21 cellular contexts compared by ENCODE assay signal in the genomic region with DNA sequence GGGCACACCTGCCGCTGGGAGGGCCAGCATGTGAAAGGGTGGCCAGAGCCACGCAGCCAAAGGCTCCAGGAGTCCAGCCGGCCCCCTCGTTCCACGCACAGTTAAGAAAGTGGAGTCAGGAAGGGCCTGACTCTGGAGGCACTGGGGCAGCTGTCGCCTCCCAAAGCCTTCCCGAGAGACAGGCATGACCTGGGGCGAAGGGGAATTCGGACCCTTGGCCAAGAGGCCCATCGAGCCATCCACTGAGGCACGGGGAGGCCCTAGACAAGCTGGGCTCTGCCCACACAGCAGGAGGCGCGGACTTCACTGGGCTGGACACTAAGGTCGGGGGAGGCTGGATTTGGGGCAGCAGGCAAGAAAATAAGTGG. TPM values are rescaled to one million over a fixed set of nuclear protein-coding genes. Genes with fewer than 3 reads are reported as not detected.
A peak's percentile ranks its signal among the peaks of the same experiment; 100 is the strongest.
DNase-seq lines count a peak whose midpoint lies in the region; ATAC-seq and TF ChIP-seq lines count a peak whose summit lies in the region.
"Had no signal": no experiment of that assay in that cellular context is flagged by ENCODE, and none has a peak within 500 bp of the region (broad histone marks: within the 10 kb centered on the region; RNA-seq: fewer than 3 reads in every experiment).

No MANE protein-coding gene starts in this region.

- H3K9me3 ChIP-seq in mucosa of rectum (ENCODE audit: control insufficient read depth in 2 of 2, low read length in 2 of 2) (no peaks in the 10 kb centered on the region), testis (no peaks in the 10 kb centered on the region)
- H3K9me3 ChIP-seq: esophagus muscularis mucosa, MG63 had no signal

- no peaks in the 10 kb centered on the region for H3K9me3 Mint-ChIP-seq in chondrocyte (ENCODE audit: low read depth)

- no peak overlapping the region for H3K9ac ChIP-seq in mucosa of rectum (ENCODE audit: low read depth in 1 of 2, low read length in 2 of 2)

- H3K4me1 ChIP-seq in mucosa of rectum (ENCODE audit: control insufficient read depth in 2 of 2, insufficient read depth in 2 of 2, low read length in 2 of 2): peaks cover 5 to 11% of the 10 kb centered on the region in 2 donors
- H3K4me1 ChIP-seq in testis: peaks cover 63% of the 10 kb centered on the region

- no peak overlapping the region for H3K4me3 Mint-ChIP-seq in chondrocyte (ENCODE audit: unreplicated experiment)

- H3K27me3 Mint-ChIP-seq in chondrocyte (ENCODE audit: low read depth): peaks cover 23% of the 10 kb centered on the region

- 61 to 62% methylated on average over 10 to 14 of the region's 14 CpGs for WGBS in testis, 2 donors

- H3K27ac ChIP-seq in HL-60 (replicated peaks) (peak overlapping the region; percentile 76), mucosa of rectum (ENCODE audit: low read depth in 2 of 2, low read length in 2 of 2) (peak overlapping the region; percentile 22 to 43), testis (peak overlapping the region; percentile 66 to 68)
- H3K27ac ChIP-seq: C4-2B had no signal

- no peak for ATAC-seq in GM18861 (IDR thresholded peaks at IDR 0.05; ENCODE audit: unreplicated experiment)

- peaks cover 13% of the 10 kb centered on the region for H3K4me1 Mint-ChIP-seq in chondrocyte (ENCODE audit: low read depth)

- TF ChIP-seq CTCF in HL-60 (IDR thresholded peaks at IDR 0.05; ENCODE audit: insufficient read depth, low read length) (no peak), chondrocyte (IDR thresholded peaks at IDR 0.05) (no peak), testis (IDR thresholded peaks at IDR 0.05) (no peak)

- TF ChIP-seq POLR2A in testis (IDR thresholded peaks at IDR 0.05): no peak

- no peaks in the 10 kb centered on the region for H3K36me3 ChIP-seq in mucosa of rectum (ENCODE audit: control insufficient read depth in 2 of 2, insufficient read depth in 2 of 2, low read length in 2 of 2)
- no peaks in the 10 kb centered on the region for H3K36me3 ChIP-seq in testis (ENCODE audit: low read depth, missing control alignments)
- H3K36me3 ChIP-seq: esophagus muscularis mucosa, MG63 had no signal

- no peak overlapping the region for H3K4me3 ChIP-seq in HL-60 (replicated peaks; ENCODE audit: insufficient read depth, low read length)
- no peak overlapping the region for H3K4me3 ChIP-seq in mucosa of rectum (ENCODE audit: low read length in 2 of 2)
- no peak overlapping the region for H3K4me3 ChIP-seq in testis
- H3K4me3 ChIP-seq: esophagus muscularis mucosa, MG63 had no signal

- no peaks in the 10 kb centered on the region for H3K27me3 ChIP-seq in HL-60 (ENCODE audit: insufficient read depth, poor library complexity, severe bottlenecking)
- H3K27me3 ChIP-seq in mucosa of rectum (ENCODE audit: control insufficient read depth in 2 of 2, insufficient read depth in 2 of 2, low read length in 2 of 2): peaks cover 0 to 4% of the 10 kb centered on the region in 2 donors
- H3K27me3 ChIP-seq in testis: no peaks in the 10 kb centered on the region
- H3K27me3 ChIP-seq: MG63 had no signal

- no peak for DNase-seq in HL-60 (ENCODE audit: low read depth in 1 of 2, low spot score in 1 of 2)
- DNase-seq in chondrocyte (ENCODE audit: low spot score): peak; percentile 77
- peak; percentile 22 for DNase-seq in testis
- no peak for DNase-seq in stimulated activated naive CD4-positive, alpha-beta T cell treated with Interleukin-2 at 50 U/mL for 16 hours (lab: John Stamatoyannopoulos, UW)
- no peak for DNase-seq in NK-92 (lab: John Stamatoyannopoulos, UW; ENCODE audit: unreplicated experiment)
- DNase-seq: activated naive CD4-positive, alpha-beta T cell treated with anti-CD3 and anti-CD28 coated beads, Interleukin-2, amount 50 U/mL, for 16 hours; activated T-cell treated with anti-CD3 and anti-CD28 coated beads for 4 hours; MG63; NCI-H187; stimulated activated CD4-positive, alpha-beta T cell treated with anti-CD3 and anti-CD28 coated beads, Interleukin-2, amount 100 ng/mL, for 48 hours; T-helper 9 cell had no signal

- intact Hi-C loops in testis (cut with DNase I; ENCODE audit: low total_unique reads): no loop called here

- no peaks in the 10 kb centered on the region for H3K36me3 Mint-ChIP-seq in chondrocyte (ENCODE audit: low read depth)

- no peak overlapping the region for H3K27ac Mint-ChIP-seq in chondrocyte (ENCODE audit: unreplicated experiment)

RNA-seq across cellular contexts. Expression of a gene that starts 38.5 kb away (rescaled TPM):
- 1.6 to 2.9 TPM (median 1.9 TPM) in 3 replicates for total RNA-seq in chondrocyte
- total RNA-seq in testis: 100 to 1,000 TPM in 1 of 2 donors, 10 to 100 TPM in 1; 82.7 to 107 TPM
- polyA plus RNA-seq in testis (ENCODE audit: insufficient read depth, low read depth, low replicate concordance): 15.8 TPM

RNA-seq across cellular contexts. Expression of a gene that starts 53.8 kb away (rescaled TPM):
- not detected in 3 replicates for total RNA-seq in chondrocyte
- under 1 TPM; 0.43 to 0.55 TPM for total RNA-seq in testis
- polyA plus RNA-seq in testis (ENCODE audit: insufficient read depth, low read depth, low replicate concordance): 0.51 TPM
- total RNA-seq: dermis microvascular lymphatic vessel endothelial cell, esophagus muscularis mucosa, kidney epithelial cell, myocyte, NCI-H460, SK-MEL-5, temporal lobe had no signal

Comparison
In these comparisons a context has a peak if more than half of its experiments do, and no peak if none do; other contexts are left out.
1. DNase-seq: peak in chondrocyte (single experiment) and testis (single experiment); none in HL-60 (0 of 2), stimulated activated naive CD4-positive, alpha-beta T cell treated with Interleukin-2 at 50 U/mL for 16 hours (single experiment) and NK-92 (single experiment).
2. RNA of a gene that starts 38.5 kb away (total RNA-seq): 82.7 to 107 TPM in testis; 1.6 to 2.9 TPM in chondrocyte; every median in the first group is over 10 times any median in the second.
3. Peak in every context shown above with its lines, with median percentiles within 50 percentile points of each other: H3K27ac ChIP-seq.